Comparison of ENCODE assay signal across 2 cellular contexts in the genomic region with DNA sequence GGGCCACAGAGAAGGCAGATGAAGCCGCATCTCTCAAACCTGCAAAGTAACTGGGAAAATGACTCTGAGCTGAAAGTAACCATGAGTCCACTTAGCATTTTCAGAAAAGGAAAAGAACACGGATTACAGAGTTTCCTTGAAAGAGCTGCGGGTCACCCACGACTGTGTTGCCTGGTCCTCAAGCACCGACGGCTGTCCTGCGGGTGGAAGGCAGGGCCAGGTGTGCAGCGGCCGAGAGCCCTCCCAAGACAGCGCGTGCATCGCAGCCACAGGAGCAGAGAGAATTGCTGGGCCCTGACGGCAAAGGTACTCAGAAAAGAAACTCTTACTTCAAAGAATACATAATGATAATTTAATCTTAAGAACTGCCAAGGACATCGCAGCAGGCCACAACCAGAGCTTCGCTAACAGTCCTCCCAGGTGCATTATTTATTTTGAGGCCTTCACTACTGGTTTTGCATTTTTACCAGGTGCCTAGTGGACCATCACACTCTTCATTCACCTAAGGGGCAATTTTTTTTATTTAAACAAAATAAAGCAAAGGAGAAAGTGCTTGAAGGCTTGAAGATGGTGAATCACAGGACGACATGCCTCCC.
TF ChIP-seq lines count a peak whose summit lies in the region.

No MANE protein-coding gene starts in this region.

TF ChIP-seq in H1, 55 proteins besides CTCF, POLR2A, EP300 and RAD21:
- TF ChIP-seq, protein P1, sequence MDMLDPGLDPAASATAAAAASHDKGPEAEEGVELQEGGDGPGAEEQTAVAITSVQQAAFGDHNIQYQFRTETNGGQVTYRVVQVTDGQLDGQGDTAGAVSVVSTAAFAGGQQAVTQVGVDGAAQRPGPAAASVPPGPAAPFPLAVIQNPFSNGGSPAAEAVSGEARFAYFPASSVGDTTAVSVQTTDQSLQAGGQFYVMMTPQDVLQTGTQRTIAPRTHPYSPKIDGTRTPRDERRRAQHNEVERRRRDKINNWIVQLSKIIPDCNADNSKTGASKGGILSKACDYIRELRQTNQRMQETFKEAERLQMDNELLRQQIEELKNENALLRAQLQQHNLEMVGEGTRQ (IDR thresholded peaks at IDR 0.05; ENCODE audit: low read length) = no peak
- TF ChIP-seq BRCA1 (IDR thresholded peaks at IDR 0.05; ENCODE audit: low read depth, low read length) = no peak
- no peak for TF ChIP-seq CHD2 (IDR thresholded peaks at IDR 0.05; ENCODE audit: low read length)
- TF ChIP-seq CHD1 (IDR thresholded peaks at IDR 0.05; ENCODE audit: low read depth, low read length) = no peak
- no peak for TF ChIP-seq HDAC2 (IDR thresholded peaks at IDR 0.05; ENCODE audit: borderline replicate concordance in 1 of 2, low read depth in 2 of 2, low read length in 2 of 2)
- TF ChIP-seq EZH2 (IDR thresholded peaks at IDR 0.05; ENCODE audit: low read depth, low read length, severe bottlenecking) = no peak
- no peak for TF ChIP-seq CTBP2 (IDR thresholded peaks at IDR 0.05; ENCODE audit: borderline replicate concordance, insufficient read depth, insufficient read length, low read length)
- TF ChIP-seq MAFK (IDR thresholded peaks at IDR 0.05; ENCODE audit: low read depth, low read length) = no peak
- no peak for TF ChIP-seq YY1 (IDR thresholded peaks at IDR 0.05; ENCODE audit: low read depth, low read length)
- TF ChIP-seq ZNF274 (IDR thresholded peaks at IDR 0.05; ENCODE audit: borderline replicate concordance, extremely low read depth, low read length) = no peak
- no peak for TF ChIP-seq RNF2 (IDR thresholded peaks at IDR 0.05; ENCODE audit: borderline replicate concordance, low read depth, low read length, missing control alignments, poor library complexity, severe bottlenecking)

TF ChIP-seq in GM12891, 5 proteins besides CTCF, POLR2A, EP300 and RAD21:
- TF ChIP-seq SPI1 (IDR thresholded peaks at IDR 0.05; ENCODE audit: low read depth, low read length) (no peak), POU2F2 (IDR thresholded peaks at IDR 0.05; ENCODE audit: low read depth, low read length) (no peak), POLR2AphosphoS5 (IDR thresholded peaks at IDR 0.05; ENCODE audit: low read depth, low read length) (no peak), PAX5 (IDR thresholded peaks at IDR 0.05; ENCODE audit: insufficient read depth, low read length, severe bottlenecking) (no peak), TAF1 (IDR thresholded peaks at IDR 0.05; ENCODE audit: low read depth, low read length) (no peak)
